ENCODE assay signal across 14 cellular contexts in genomic region chr2:176388886-176389285, GRCh38.
"Had no signal": no experiment of that assay in that cellular context is flagged by ENCODE, and none has a peak within 500 bp of the region (broad histone marks: within the 10 kb centered on the region; RNA-seq: fewer than 3 reads in every experiment).

No MANE protein-coding gene starts in this region.

- H3K36me3 ChIP-seq: lower lobe of right lung, neutrophil, WERI-Rb-1 had no signal

- ATAC-seq: activated CD8-positive, alpha-beta T cell treated with anti-CD3 and anti-CD28 coated beads, Interleukin-2, amount 10 ng/mL, durations not matched to agents 7 days and 5 days; activated naive CD8-positive, alpha-beta T cell treated with anti-CD3 and anti-CD28 coated beads, Interleukin-2, amount 50 U/mL, for 24 hours; lower lobe of right lung; naive thymus-derived CD4-positive, alpha-beta T cell; T-cell had no signal

- H3K4me2 ChIP-seq: smooth muscle cell had no signal

- H3K9me3 ChIP-seq: lower lobe of right lung, neutrophil had no signal

- H3K27me3 ChIP-seq: dorsolateral prefrontal cortex had no signal

- H3K27ac ChIP-seq: lower lobe of right lung, neutrophil, WERI-Rb-1 had no signal

- H3K4me3 ChIP-seq: dorsolateral prefrontal cortex, lower lobe of right lung, smooth muscle cell had no signal

- DNase-seq: activated CD4-positive, alpha-beta T cell treated with anti-CD3 and anti-CD28 coated beads for 4 hours; activated CD8-positive, alpha-beta memory T cell treated with anti-CD3 and anti-CD28 coated beads, Interleukin-2, amount 50 U/mL, for 48 hours; activated CD8-positive, alpha-beta T cell treated with anti-CD3 and anti-CD28 coated beads, Interleukin-2, amount 10 ng/mL, durations not matched to agents 7 days and 5 days; activated naive CD8-positive, alpha-beta T cell treated with anti-CD3 and anti-CD28 coated beads, Interleukin-2, amount 50 U/mL, for 24 hours; dorsolateral prefrontal cortex; lower lobe of right lung; naive thymus-derived CD4-positive, alpha-beta T cell; right cardiac atrium; stimulated activated CD4-positive, alpha-beta T cell treated with anti-CD3 and anti-CD28 coated beads, Interleukin-1b, Interleukin-23, amount 100 ng/mL, for 48 hours; stimulated activated naive CD4-positive, alpha-beta T cell; T-cell; WERI-Rb-1 had no signal
